Comparison of ENCODE assay signal across 23 cellular contexts in the genomic region with DNA sequence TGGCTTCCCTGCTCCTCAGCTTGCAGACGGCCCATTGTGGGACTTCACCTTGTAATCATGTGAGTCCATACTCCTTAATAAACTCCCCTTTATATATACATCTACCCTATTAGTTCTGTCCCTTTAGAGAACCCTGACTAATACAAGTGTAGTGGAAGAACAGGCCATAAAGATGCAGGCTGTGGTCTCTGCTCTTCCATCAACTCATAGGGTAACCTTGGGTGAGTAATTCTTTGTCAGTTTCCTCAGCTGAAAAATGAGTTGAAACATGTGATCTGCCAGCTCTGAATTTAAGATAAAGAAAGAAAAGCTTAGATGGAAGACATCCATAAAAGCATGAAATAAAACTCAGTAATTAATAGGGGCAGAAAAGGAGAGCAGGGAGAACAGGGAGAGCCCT.
DNase-seq lines count a peak whose midpoint lies in the region; ATAC-seq and TF ChIP-seq lines count a peak whose summit lies in the region.
"Had no signal": no experiment of that assay in that cellular context is flagged by ENCODE, and none has a peak within 500 bp of the region (broad histone marks: within the 10 kb centered on the region; RNA-seq: fewer than 3 reads in every experiment).

No MANE protein-coding gene starts in this region.

- POLR2A ChIA-PET in activated CD8-positive, alpha-beta T cell treated with anti-CD3 and anti-CD28 coated beads for 36 hours (lab: Charles Lee) = no interaction called here

- H3K9me3 Mint-ChIP-seq in activated CD8-positive, alpha-beta T cell treated with anti-CD3 and anti-CD28 coated beads for 36 hours = no peaks in the 10 kb centered on the region
- H3K9me3 Mint-ChIP-seq: activated CD4-positive, alpha-beta T cell treated with anti-CD3 and anti-CD28 coated beads, Interleukin-2, amount 10 ng/mL, durations not matched to agents 24 days and 14 days; activated naive CD8-positive, alpha-beta T cell treated with anti-CD3 and anti-CD28 coated beads, Interleukin-2, amount 50 U/mL, for 24 hours; IgD-negative memory B cell; nephron progenitor cell had no signal

- H3K4me3 ChIP-seq in fibroblast of pulmonary artery (replicated peaks; ENCODE audit: low read depth, low read length) = no peak overlapping the region
- H3K4me3 ChIP-seq: tibial artery had no signal

- TF ChIP-seq CTCF in fibroblast of pulmonary artery (IDR thresholded peaks at IDR 0.05; ENCODE audit: low read length, missing control alignments) = no peak
- TF ChIP-seq CTCF in activated CD8-positive, alpha-beta T cell treated with anti-CD3 and anti-CD28 coated beads for 36 hours (IDR thresholded peaks at IDR 0.05) = no peak

- H3K27me3 Mint-ChIP-seq in activated CD8-positive, alpha-beta T cell treated with anti-CD3 and anti-CD28 coated beads for 36 hours = no peaks in the 10 kb centered on the region
- H3K27me3 Mint-ChIP-seq: activated CD4-positive, alpha-beta T cell treated with anti-CD3 and anti-CD28 coated beads, Interleukin-2, amount 10 ng/mL, durations not matched to agents 24 days and 14 days; activated naive CD8-positive, alpha-beta T cell treated with anti-CD3 and anti-CD28 coated beads, Interleukin-2, amount 50 U/mL, for 24 hours had no signal

- H3K36me3 Mint-ChIP-seq in activated CD8-positive, alpha-beta T cell treated with anti-CD3 and anti-CD28 coated beads for 36 hours (ENCODE audit: low read depth) = no peaks in the 10 kb centered on the region

- no peak overlapping the region for H3K27ac Mint-ChIP-seq in activated CD8-positive, alpha-beta T cell treated with anti-CD3 and anti-CD28 coated beads for 36 hours
- H3K27ac Mint-ChIP-seq: activated CD4-positive, alpha-beta T cell treated with anti-CD3 and anti-CD28 coated beads, Interleukin-2, amount 10 ng/mL, durations not matched to agents 24 days and 14 days; activated naive CD8-positive, alpha-beta T cell treated with anti-CD3 and anti-CD28 coated beads, Interleukin-2, amount 50 U/mL, for 24 hours; IgD-negative memory B cell; nephron progenitor cell had no signal

- CTCF ChIA-PET in activated CD8-positive, alpha-beta T cell treated with anti-CD3 and anti-CD28 coated beads for 36 hours (lab: Charles Lee) = no interaction called here

- no peaks in the 10 kb centered on the region for H3K4me1 Mint-ChIP-seq in activated CD8-positive, alpha-beta T cell treated with anti-CD3 and anti-CD28 coated beads for 36 hours (ENCODE audit: low read depth)
- H3K4me1 Mint-ChIP-seq: activated CD4-positive, alpha-beta T cell treated with anti-CD3 and anti-CD28 coated beads, Interleukin-2, amount 10 ng/mL, durations not matched to agents 24 days and 14 days; activated naive CD8-positive, alpha-beta T cell treated with anti-CD3 and anti-CD28 coated beads, Interleukin-2, amount 50 U/mL, for 24 hours; IgD-negative memory B cell had no signal

- no peak for ATAC-seq in activated CD8-positive, alpha-beta T cell treated with anti-CD3 and anti-CD28 coated beads for 36 hours
- ATAC-seq: activated naive CD8-positive, alpha-beta T cell treated with anti-CD3 and anti-CD28 coated beads, Interleukin-2, amount 50 U/mL, for 24 hours; esophagus mucosa; left ventricle myocardium superior had no signal

- peak; percentile 73 for DNase-seq in HT1080 (ENCODE audit: low read depth)
- DNase-seq in astrocyte of the hippocampus (ENCODE audit: low read depth, low spot score) = peak; percentile 3
- DNase-seq in fibroblast of pulmonary artery (ENCODE audit: low read depth) = peak; percentile 14
- peak; percentile 26 for DNase-seq in stromal cell of bone marrow (ENCODE audit: low read depth)
- no peak for DNase-seq in pons (ENCODE audit: low spot score)
- DNase-seq in activated CD8-positive, alpha-beta T cell treated with anti-CD3 and anti-CD28 coated beads for 36 hours = no peak
- no peak for DNase-seq in GF-D8 (lab: John Stamatoyannopoulos, UW)
- DNase-seq: activated CD4-positive, alpha-beta T cell treated with anti-CD3 and anti-CD28 coated beads, Interleukin-2, amount 10 ng/mL, durations not matched to agents 24 days and 14 days; activated CD8-positive, alpha-beta memory T cell treated with anti-CD3 and anti-CD28 coated beads, Interleukin-2, amount 50 U/mL, for 4 hours; activated effector memory CD4-positive, alpha-beta T cell treated with Interleukin-2 at 50 U/mL for 16 hours; activated naive CD8-positive, alpha-beta T cell treated with anti-CD3 and anti-CD28 coated beads, Interleukin-2, amount 50 U/mL, for 24 hours; AML-193; left ventricle myocardium superior; NCI-H2171; NCI-H526; nephron progenitor cell; SHP77; small intestine; stimulated activated naive CD4-positive, alpha-beta T cell treated with Interleukin-2 at 50 U/mL for 16 hours; T-helper 1 cell; tibial artery had no signal

- H3K4me3 Mint-ChIP-seq in activated CD8-positive, alpha-beta T cell treated with anti-CD3 and anti-CD28 coated beads for 36 hours = no peak overlapping the region
- H3K4me3 Mint-ChIP-seq: activated CD4-positive, alpha-beta T cell treated with anti-CD3 and anti-CD28 coated beads, Interleukin-2, amount 10 ng/mL, durations not matched to agents 24 days and 14 days; activated naive CD8-positive, alpha-beta T cell treated with anti-CD3 and anti-CD28 coated beads, Interleukin-2, amount 50 U/mL, for 24 hours; IgD-negative memory B cell; nephron progenitor cell had no signal

- intact Hi-C loops in activated CD8-positive, alpha-beta T cell treated with anti-CD3 and anti-CD28 coated beads for 36 hours (cut with micrococcal nuclease) = no loop called here

Comparison
In these comparisons a context has a peak if more than half of its experiments do, and no peak if none do; other contexts are left out.
1. DNase-seq: peak in HT1080 (single experiment), astrocyte of the hippocampus (single experiment), fibroblast of pulmonary artery (single experiment) and stromal cell of bone marrow (single experiment); none in pons (single experiment), activated CD8-positive, alpha-beta T cell treated with anti-CD3 and anti-CD28 coated beads for 36 hours (single experiment) and GF-D8 (single experiment).